ENCODE assay signal across 9 cellular contexts in genomic region chr19:18919895-18920204, GRCh38. TPM values are rescaled to one million over a fixed set of nuclear protein-coding genes. Genes with fewer than 3 reads are reported as not detected.
A peak's percentile ranks its signal among the peaks of the same experiment; 100 is the strongest.
DNase-seq lines count a peak whose midpoint lies in the region; ATAC-seq, FAIRE-seq and TF ChIP-seq lines count a peak whose summit lies in the region.
"Had no signal": no experiment of that assay in that cellular context is flagged by ENCODE, and none has a peak within 500 bp of the region (broad histone marks: within the 10 kb centered on the region; RNA-seq: fewer than 3 reads in every experiment).

No MANE protein-coding gene starts in this region.

- CTCF ChIA-PET in HepG2 (lab: Yijun Ruan, JAX; ENCODE audit: low intra/inter-chr PET ratio, low total read pairs), result no interaction called here

- TF ChIP-seq EP300 in HepG2 (IDR thresholded peaks at IDR 0.05; ENCODE audit: low read depth in 2 of 2, low read length in 2 of 2) (no peak), HepG2 (CRISPR knock-in tag; IDR thresholded peaks at IDR 0.05; ENCODE audit: borderline replicate concordance) (no peak)

- 0 out of 2 replicates have a peak, but pooled peaks have one; percentile 16 for TF ChIP-seq RAD21 in HepG2 (CRISPR knock-in tag; IDR thresholded peaks at IDR 0.05)

- TF ChIP-seq CTCF in adrenal gland (IDR thresholded peaks at IDR 0.05), result no peak
- no peak for TF ChIP-seq CTCF in HepG2 (CRISPR knock-in tag; IDR thresholded peaks at IDR 0.05)
- no peak for TF ChIP-seq CTCF in tibial artery (IDR thresholded peaks at IDR 0.05)

- peak overlapping the region; percentile 97 for H3K27ac Mint-ChIP-seq in activated T-cell treated with anti-CD3 and anti-CD28 coated beads, Interleukin-2, amount 50 U/mL, for 24 hours

- peaks cover 45% of the 10 kb centered on the region for H3K4me1 Mint-ChIP-seq in activated T-cell treated with anti-CD3 and anti-CD28 coated beads, Interleukin-2, amount 50 U/mL, for 24 hours (ENCODE audit: low read depth)

- H3K4me1 ChIP-seq in adrenal gland (replicated peaks in 1 of 2), result peaks cover 21 to 32% of the 10 kb centered on the region in 2 donors
- H3K4me1 ChIP-seq in HepG2 (ENCODE audit: insufficient read depth, low read length), result peaks cover 35% of the 10 kb centered on the region
- peaks cover 0 to 55% (median 29%) of the 10 kb centered on the region in 4 donors for H3K4me1 ChIP-seq in tibial artery

- peaks cover 88% of the 10 kb centered on the region for H3K36me3 Mint-ChIP-seq in activated T-cell treated with anti-CD3 and anti-CD28 coated beads, Interleukin-2, amount 50 U/mL, for 24 hours (ENCODE audit: low read depth)

- DNase-seq in activated T-cell treated with anti-CD3 and anti-CD28 coated beads, Interleukin-2, amount 50 U/mL, for 24 hours, result no peak
- DNase-seq in activated T-cell treated with anti-CD3 and anti-CD28 coated beads for 4 hours, result no peak
- DNase-seq in adrenal gland, result no peak
- DNase-seq in HepG2 (ENCODE audit: low spot score), result no peak
- DNase-seq in tibial artery, result no peak
- DNase-seq in AG20443 (ENCODE audit: low spot score), result no peak
- DNase-seq in DMS79 treated with DMSO at 0.1 percent for 48 hours (lab: John Stamatoyannopoulos, UW), result no peak

- peak overlapping the region; percentile 30 to 80 (median 75) for H3K4me3 ChIP-seq in adrenal gland
- H3K4me3 ChIP-seq in HepG2 (replicated peaks in 1 of 3; ENCODE audit: insufficient read depth in 1 of 3, low read depth in 2 of 3, low read length in 3 of 3), result peak overlapping the region; percentile 79 to 100 (median 97)
- peak overlapping the region; percentile 84 to 87 for H3K4me3 ChIP-seq in tibial artery

- ATAC-seq in HepG2 (no peak), GM18873 (IDR thresholded peaks at IDR 0.05; ENCODE audit: low FRiP score, unreplicated experiment) (no peak)

- TF ChIP-seq POLR2A in adrenal gland (IDR thresholded peaks at IDR 0.05) (no peak), HepG2 (IDR thresholded peaks at IDR 0.05; ENCODE audit: insufficient read depth in 1 of 2, low read depth in 2 of 2, low read length in 2 of 2) (no peak)

- 0 to 1% (median 0%) methylated on average over 15 of the region's 15 CpGs for WGBS in adrenal gland, 4 donors
- WGBS in HepG2 (ENCODE audit: low lambda C conversion rate), result under 1% methylated on average over 13 of the region's 15 CpGs

- H3K9me3 ChIP-seq in adrenal gland (replicated peaks in 1 of 3) (no peaks in the 10 kb centered on the region), HepG2 (ENCODE audit: low read length) (no peaks in the 10 kb centered on the region), tibial artery (no peaks in the 10 kb centered on the region)

- H4K20me1 ChIP-seq in HepG2 (ENCODE audit: insufficient read depth, low read length), result peaks cover 28% of the 10 kb centered on the region; the same call in 1 of the 2 replicates

- H3K9ac ChIP-seq in HepG2 (ENCODE audit: insufficient read depth, low read depth, low read length), result peak overlapping the region; percentile 89

- H3K9me3 Mint-ChIP-seq in activated T-cell treated with anti-CD3 and anti-CD28 coated beads, Interleukin-2, amount 50 U/mL, for 24 hours, result no peaks in the 10 kb centered on the region

- peak overlapping the region; percentile 100 for H3K4me2 ChIP-seq in HepG2 (ENCODE audit: low read depth, low read length)

- peak overlapping the region; percentile 94 for H3K4me3 Mint-ChIP-seq in activated T-cell treated with anti-CD3 and anti-CD28 coated beads, Interleukin-2, amount 50 U/mL, for 24 hours

- no peaks in the 10 kb centered on the region for H3K27me3 ChIP-seq in adrenal gland
- H3K27me3 ChIP-seq in HepG2 (ENCODE audit: control insufficient read depth in 1 of 2, insufficient read depth in 2 of 2, low read length in 2 of 2), result no peaks in the 10 kb centered on the region; a peak in 1 of 5 replicates
- H3K27me3 ChIP-seq in tibial artery, result no peaks in the 10 kb centered on the region

- in situ Hi-C loops in HepG2 (cut with HindIII; ENCODE audit: extremely low pct_ligation_motif_present, low pct_unique_long_range_greater_than_20kb), result loop anchor here (10.0 kb wide), 1 partner anchor 65 kb away; no protein-coding TSS in a partner anchor

- FAIRE-seq in HepG2 (lab: Jason Lieb, UNC), result no peak

- BruUV-seq in HepG2 (replicated peaks; lab: Mats Ljungman, UMichigan), result TSS peak; percentile 74

- peak overlapping the region; percentile 66 for H2AFZ ChIP-seq in HepG2 (ENCODE audit: low read length)

- H3K36me3 ChIP-seq in adrenal gland (replicated peaks in 1 of 2) (peaks cover 0 to 35% of the 10 kb centered on the region in 2 donors), HepG2 (replicated peaks in 1 of 2; ENCODE audit: control insufficient read depth in 1 of 2, insufficient read depth in 2 of 2, low read length in 2 of 2) (peaks cover 16 to 34% of the 10 kb centered on the region in 2 experiments), tibial artery (peaks cover 34 to 51% (median 44%) of the 10 kb centered on the region in 3 donors)

- peaks cover 44% of the 10 kb centered on the region for H3K79me2 ChIP-seq in HepG2 (ENCODE audit: insufficient read depth, low read length)

- intact Hi-C loops in adrenal gland (cut with DNase I), result loop anchor here in 1 of 2 donors (10.0 kb wide), 1 partner anchor 455 kb away; no protein-coding TSS in a partner anchor
- intact Hi-C loops in HepG2 (cut with micrococcal nuclease; ENCODE audit: unreplicated experiment), result no loop called here
- intact Hi-C loops in tibial artery (cut with DNase I; ENCODE audit: low total_unique reads), result no loop called here

- peak overlapping the region in 4 of 5 donors; percentile 3 to 73 (median 68) for H3K27ac ChIP-seq in adrenal gland
- peak overlapping the region; percentile 54 for H3K27ac ChIP-seq in HepG2 (ENCODE audit: extremely low read length, insufficient read depth, low read length)
- H3K27ac ChIP-seq in tibial artery, result peak overlapping the region; percentile 80 to 82

- POLR2A ChIA-PET in HepG2 (lab: Yijun Ruan, JAX), result interaction anchor here (0.7 to 2.1 kb wide), 19 partner anchors 8 to 88 kb away, joined by 3 to 17 read pairs (median 4); partner anchors contain the start of genes CERS1 and UPF1

- no peaks in the 10 kb centered on the region for H3K27me3 Mint-ChIP-seq in activated T-cell treated with anti-CD3 and anti-CD28 coated beads, Interleukin-2, amount 50 U/mL, for 24 hours

RNA-seq across cellular contexts. Expression of gene DDX49, which starts 0.3 kb away (rescaled TPM):
- total RNA-seq in adrenal gland (10 to 100 TPM; 29.1 to 51.2 (median 44.9) TPM), HepG2 (2016; rRNA removed; fragmentation: Illumina TruSeq; extraction: Trizol) (44.6 and 46.2 TPM in 2 replicates)
- polyA plus RNA-seq in adrenal gland (100 to 1,000 TPM in 1 of 3 donors, 10 to 100 TPM in 2; 35.9 to 105 (median 88.9) TPM), HepG2 (2011; rRNA removed) (27.0 and 28.9 TPM in 2 replicates)
- 26.8 and 31.4 TPM in 2 replicates for total RNA-seq in HepG2 (2016; cell fraction: cytosol; rRNA removed; fragmentation: Illumina TruSeq; extraction: Trizol; ENCODE audit: low read depth)
- 36.8 and 44.8 TPM in 2 replicates for total RNA-seq in HepG2 (2016; cell fraction: insoluble cytoplasmic fraction; rRNA removed; fragmentation: Illumina TruSeq; extraction: Trizol)
- total RNA-seq in HepG2 (2016; cell fraction: membrane; rRNA removed; fragmentation: Illumina TruSeq; extraction: Trizol), result 34.9 and 35.2 TPM in 2 replicates
- total RNA-seq in HepG2 (2016; cell fraction: nucleus; rRNA removed; fragmentation: Illumina TruSeq; extraction: Trizol), result 21.6 and 22.6 TPM in 2 replicates
- polyA plus RNA-seq in HepG2 (2011; cell fraction: cytosol; rRNA removed), result 18.7 and 29.0 TPM in 2 replicates
- polyA plus RNA-seq in HepG2 (2011; cell fraction: nucleus; rRNA removed), result 45.0 and 51.2 TPM in 2 replicates
- 13.7 and 15.9 TPM in 2 replicates for polyA plus RNA-seq in HepG2 (2012)
- polyA plus RNA-seq in HepG2 (2016; cell fraction: cytosol; fragmentation: Illumina TruSeq; extraction: Trizol; ENCODE audit: low read depth), result 25.8 and 27.7 TPM in 2 replicates
- 36.1 and 38.2 TPM in 2 replicates for polyA plus RNA-seq in HepG2 (2016; cell fraction: insoluble cytoplasmic fraction; fragmentation: Illumina TruSeq; extraction: Trizol; ENCODE audit: low read depth)
- polyA plus RNA-seq in HepG2 (2016; cell fraction: membrane; fragmentation: Illumina TruSeq; extraction: Trizol; ENCODE audit: low read depth), result 21.6 and 25.1 TPM in 2 replicates
- 42.3 and 43.7 TPM in 2 replicates for polyA plus RNA-seq in HepG2 (2016; cell fraction: nucleus; fragmentation: Illumina TruSeq; extraction: Trizol; ENCODE audit: insufficient read depth, low read depth)
- 54.2 and 128 TPM in 2 replicates for polyA minus RNA-seq in HepG2 (2011; rRNA and poly(A)+ RNA removed; ENCODE audit: low replicate concordance)
- 14.5 and 19.5 TPM in 2 replicates for polyA minus RNA-seq in HepG2 (2011; cell fraction: cytosol; rRNA and poly(A)+ RNA removed)
- 18.6 and 24.2 TPM in 2 replicates for polyA minus RNA-seq in HepG2 (2011; cell fraction: nucleus; rRNA and poly(A)+ RNA removed)

RNA-seq across cellular contexts. Expression of gene COPE, which starts 0.7 kb away (rescaled TPM):
- total RNA-seq in adrenal gland, result 100 to 1,000 TPM; 208 to 400 (median 312) TPM
- polyA plus RNA-seq in adrenal gland, result 100 to 1,000 TPM in 2 of 3 donors, 10 to 100 TPM in 1; 45.1 to 298 (median 245) TPM
- total RNA-seq in HepG2 (2016; rRNA removed; fragmentation: Illumina TruSeq; extraction: Trizol), result 188 and 189 TPM in 2 replicates
- total RNA-seq in HepG2 (2016; cell fraction: cytosol; rRNA removed; fragmentation: Illumina TruSeq; extraction: Trizol; ENCODE audit: low read depth), result 90.0 and 90.2 TPM in 2 replicates
- 172 and 181 TPM in 2 replicates for total RNA-seq in HepG2 (2016; cell fraction: insoluble cytoplasmic fraction; rRNA removed; fragmentation: Illumina TruSeq; extraction: Trizol)
- 87.8 and 90.8 TPM in 2 replicates for total RNA-seq in HepG2 (2016; cell fraction: membrane; rRNA removed; fragmentation: Illumina TruSeq; extraction: Trizol)
- 70.6 and 74.1 TPM in 2 replicates for total RNA-seq in HepG2 (2016; cell fraction: nucleus; rRNA removed; fragmentation: Illumina TruSeq; extraction: Trizol)
- 205 and 222 TPM in 2 replicates for polyA plus RNA-seq in HepG2 (2011; rRNA removed)
- 175 and 335 TPM in 2 replicates for polyA plus RNA-seq in HepG2 (2011; cell fraction: cytosol; rRNA removed)
- 191 and 222 TPM in 2 replicates for polyA plus RNA-seq in HepG2 (2011; cell fraction: nucleus; rRNA removed)
- 86.4 and 120 TPM in 2 replicates for polyA plus RNA-seq in HepG2 (2012)
- 73.8 and 86.7 TPM in 2 replicates for polyA plus RNA-seq in HepG2 (2016; cell fraction: cytosol; fragmentation: Illumina TruSeq; extraction: Trizol; ENCODE audit: low read depth)
- polyA plus RNA-seq in HepG2 (2016; cell fraction: insoluble cytoplasmic fraction; fragmentation: Illumina TruSeq; extraction: Trizol; ENCODE audit: low read depth), result 149 and 196 TPM in 2 replicates
- polyA plus RNA-seq in HepG2 (2016; cell fraction: membrane; fragmentation: Illumina TruSeq; extraction: Trizol; ENCODE audit: low read depth), result 72.3 and 75.2 TPM in 2 replicates
- 134 and 136 TPM in 2 replicates for polyA plus RNA-seq in HepG2 (2016; cell fraction: nucleus; fragmentation: Illumina TruSeq; extraction: Trizol; ENCODE audit: insufficient read depth, low read depth)
- polyA minus RNA-seq in HepG2 (2011; rRNA and poly(A)+ RNA removed; ENCODE audit: low replicate concordance), result 163 and 283 TPM in 2 replicates
- polyA minus RNA-seq in HepG2 (2011; cell fraction: cytosol; rRNA and poly(A)+ RNA removed), result 82.7 and 99.4 TPM in 2 replicates
- polyA minus RNA-seq in HepG2 (2011; cell fraction: nucleus; rRNA and poly(A)+ RNA removed), result 41.8 and 44.1 TPM in 2 replicates

RNA-seq across cellular contexts. Expression of gene HOMER3, which starts 21.2 kb away (rescaled TPM):
- total RNA-seq in adrenal gland (10 to 100 TPM; 26.8 to 97.1 (median 34.8) TPM), HepG2 (2016; rRNA removed; fragmentation: Illumina TruSeq; extraction: Trizol) (16.0 and 21.3 TPM in 2 replicates)
- polyA plus RNA-seq in adrenal gland (100 to 1,000 TPM in 1 of 3 donors, 10 to 100 TPM in 2; 13.9 to 130 (median 43.2) TPM), HepG2 (2011; rRNA removed) (27.3 and 33.7 TPM in 2 replicates)
- 26.4 and 33.2 TPM in 2 replicates for total RNA-seq in HepG2 (2016; cell fraction: cytosol; rRNA removed; fragmentation: Illumina TruSeq; extraction: Trizol; ENCODE audit: low read depth)
- 15.8 and 22.8 TPM in 2 replicates for total RNA-seq in HepG2 (2016; cell fraction: insoluble cytoplasmic fraction; rRNA removed; fragmentation: Illumina TruSeq; extraction: Trizol)
- 34.4 and 37.9 TPM in 2 replicates for total RNA-seq in HepG2 (2016; cell fraction: membrane; rRNA removed; fragmentation: Illumina TruSeq; extraction: Trizol)
- 9.6 and 15.0 TPM in 2 replicates for total RNA-seq in HepG2 (2016; cell fraction: nucleus; rRNA removed; fragmentation: Illumina TruSeq; extraction: Trizol)
- 17.2 and 24.7 TPM in 2 replicates for polyA plus RNA-seq in HepG2 (2011; cell fraction: cytosol; rRNA removed)
- polyA plus RNA-seq in HepG2 (2011; cell fraction: nucleus; rRNA removed), result 44.4 and 50.4 TPM in 2 replicates
- polyA plus RNA-seq in HepG2 (2012), result 9.2 and 17.6 TPM in 2 replicates
- 38.0 and 46.9 TPM in 2 replicates for polyA plus RNA-seq in HepG2 (2016; cell fraction: cytosol; fragmentation: Illumina TruSeq; extraction: Trizol; ENCODE audit: low read depth)
- 25.7 and 29.6 TPM in 2 replicates for polyA plus RNA-seq in HepG2 (2016; cell fraction: insoluble cytoplasmic fraction; fragmentation: Illumina TruSeq; extraction: Trizol; ENCODE audit: low read depth)
- 45.5 and 48.8 TPM in 2 replicates for polyA plus RNA-seq in HepG2 (2016; cell fraction: membrane; fragmentation: Illumina TruSeq; extraction: Trizol; ENCODE audit: low read depth)
- 36.3 and 38.7 TPM in 2 replicates for polyA plus RNA-seq in HepG2 (2016; cell fraction: nucleus; fragmentation: Illumina TruSeq; extraction: Trizol; ENCODE audit: insufficient read depth, low read depth)
- 16.8 and 17.2 TPM in 2 replicates for polyA minus RNA-seq in HepG2 (2011; rRNA and poly(A)+ RNA removed; ENCODE audit: low replicate concordance)
- polyA minus RNA-seq in HepG2 (2011; cell fraction: cytosol; rRNA and poly(A)+ RNA removed), result 3.6 and 6.2 TPM in 2 replicates
- polyA minus RNA-seq in HepG2 (2011; cell fraction: nucleus; rRNA and poly(A)+ RNA removed), result 8.6 and 13.4 TPM in 2 replicates

RNA-seq across cellular contexts. Expression of gene CERS1, which starts 23.9 kb away (rescaled TPM):
- total RNA-seq in adrenal gland, result 1 to 10 TPM in 2 of 8 donors, under 1 TPM in 3, not detected in 3; 0.29 to 2.6 (median 0.92) TPM
- polyA plus RNA-seq in adrenal gland, result 1 to 10 TPM; 1.8 to 4.3 (median 2.8) TPM
- total RNA-seq in HepG2 (2016; rRNA removed; fragmentation: Illumina TruSeq; extraction: Trizol), result 2.3 and 4.6 TPM in 2 replicates
- total RNA-seq in HepG2 (2016; cell fraction: cytosol; rRNA removed; fragmentation: Illumina TruSeq; extraction: Trizol; ENCODE audit: low read depth), result 5.9 and 6.2 TPM in 2 replicates
- 2.4 and 5.4 TPM in 2 replicates for total RNA-seq in HepG2 (2016; cell fraction: insoluble cytoplasmic fraction; rRNA removed; fragmentation: Illumina TruSeq; extraction: Trizol)
- 8.1 and 8.5 TPM in 2 replicates for total RNA-seq in HepG2 (2016; cell fraction: membrane; rRNA removed; fragmentation: Illumina TruSeq; extraction: Trizol)
- 3.8 and 4.7 TPM in 2 replicates for total RNA-seq in HepG2 (2016; cell fraction: nucleus; rRNA removed; fragmentation: Illumina TruSeq; extraction: Trizol)
- polyA plus RNA-seq in HepG2 (2011; rRNA removed), result 9.8 and 18.8 TPM in 2 replicates
- 11.5 and 15.3 TPM in 2 replicates for polyA plus RNA-seq in HepG2 (2011; cell fraction: cytosol; rRNA removed)
- 12.2 and 12.9 TPM in 2 replicates for polyA plus RNA-seq in HepG2 (2011; cell fraction: nucleus; rRNA removed)
- polyA plus RNA-seq in HepG2 (2012), result 4.3 and 5.9 TPM in 2 replicates
- polyA plus RNA-seq in HepG2 (2016; cell fraction: cytosol; fragmentation: Illumina TruSeq; extraction: Trizol; ENCODE audit: low read depth), result 8.6 and 10.1 TPM in 2 replicates
- 3.8 and 4.5 TPM in 2 replicates for polyA plus RNA-seq in HepG2 (2016; cell fraction: insoluble cytoplasmic fraction; fragmentation: Illumina TruSeq; extraction: Trizol; ENCODE audit: low read depth)
- polyA plus RNA-seq in HepG2 (2016; cell fraction: membrane; fragmentation: Illumina TruSeq; extraction: Trizol; ENCODE audit: low read depth), result 11.3 and 12.9 TPM in 2 replicates
- 11.5 and 12.9 TPM in 2 replicates for polyA plus RNA-seq in HepG2 (2016; cell fraction: nucleus; fragmentation: Illumina TruSeq; extraction: Trizol; ENCODE audit: insufficient read depth, low read depth)
- polyA minus RNA-seq in HepG2 (2011; rRNA and poly(A)+ RNA removed; ENCODE audit: low replicate concordance), result 13.1 and 35.4 TPM in 2 replicates
- polyA minus RNA-seq in HepG2 (2011; cell fraction: cytosol; rRNA and poly(A)+ RNA removed), result 8.0 and 9.5 TPM in 2 replicates
- 1.7 and 2.4 TPM in 2 replicates for polyA minus RNA-seq in HepG2 (2011; cell fraction: nucleus; rRNA and poly(A)+ RNA removed)
- total RNA-seq: Daoy had no signal
